7 cellular contexts compared by ENCODE assay signal in the genomic region with DNA sequence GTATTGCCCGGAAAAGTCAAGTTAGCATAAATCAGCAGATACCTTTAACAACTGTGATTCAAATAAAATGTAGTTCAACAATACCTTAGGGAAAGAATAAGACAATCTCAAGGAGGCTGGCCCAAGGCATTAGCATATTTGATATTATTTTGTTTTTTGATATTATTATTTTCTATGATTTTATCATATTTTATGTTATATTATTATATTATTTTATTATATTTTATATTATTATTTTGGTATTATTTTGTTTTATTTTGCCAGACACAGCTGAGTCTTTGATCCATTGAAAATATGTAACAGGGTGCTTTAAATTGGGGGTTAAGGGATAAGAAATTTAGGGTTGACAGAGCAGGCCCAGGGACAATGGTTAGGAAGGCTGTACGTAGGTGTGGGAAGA.
"Had no signal": no experiment of that assay in that cellular context is flagged by ENCODE, and none has a peak within 500 bp of the region (broad histone marks: within the 10 kb centered on the region; RNA-seq: fewer than 3 reads in every experiment).

No MANE protein-coding gene starts in this region.

- H3K4me3 Mint-ChIP-seq: IgD-negative memory B cell had no signal

- DNase-seq: IMR-90, KBM-7, KG1 had no signal

- H3K27me3 Mint-ChIP-seq: IgD-negative memory B cell had no signal

- ATAC-seq: HepG2, K562 had no signal

- H3K36me3 Mint-ChIP-seq: IgD-negative memory B cell had no signal

- H3K4me3 ChIP-seq: K562 had no signal

- H3K27ac Mint-ChIP-seq: IgD-negative memory B cell had no signal

- H3K27ac ChIP-seq: HL-60 had no signal

- H3K4me1 Mint-ChIP-seq: IgD-negative memory B cell had no signal
